Comparison of ENCODE assay signal across 8 cellular contexts in the genomic region with DNA sequence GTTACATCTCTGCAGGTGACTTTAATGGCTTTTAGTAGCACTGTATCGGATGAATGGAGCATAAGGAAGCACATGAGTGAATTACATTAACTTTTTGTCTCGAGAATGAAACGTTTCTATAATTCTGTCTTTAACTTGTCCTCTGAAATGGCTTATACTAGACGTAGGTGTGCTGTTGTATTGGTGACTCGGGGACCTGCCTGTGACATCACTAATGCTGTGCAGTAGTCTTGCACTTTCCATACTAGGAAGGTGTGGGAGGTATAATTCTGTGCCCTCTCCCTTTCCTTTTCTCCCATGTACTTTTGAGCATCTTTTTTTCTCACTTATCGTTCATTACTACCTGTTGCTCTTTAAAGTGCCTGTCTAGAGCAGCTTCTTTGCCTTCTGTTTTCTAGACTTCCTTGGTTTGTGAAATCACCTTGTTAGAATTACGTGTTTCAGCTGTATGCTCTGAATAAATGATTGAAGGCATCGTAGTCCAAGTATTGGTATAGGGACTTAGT. TPM values are rescaled to one million over a fixed set of nuclear protein-coding genes. Genes with fewer than 3 reads are reported as not detected.
DNase-seq lines count a peak whose midpoint lies in the region; ATAC-seq and FAIRE-seq lines count a peak whose summit lies in the region.

No MANE protein-coding gene starts in this region.

- DNase-seq in A172 (ENCODE audit: low spot score) = peak; percentile 12
- no peak for DNase-seq in GM19239 (ENCODE audit: insufficient read length, low spot score)
- DNase-seq in NCI-H460 (ENCODE audit: extremely low read depth, low read depth) = peak; percentile 19
- peak; percentile 22 for DNase-seq in central memory CD4-positive, alpha-beta T cell
- DNase-seq in naive B cell = no peak
- DNase-seq in NOMO-1 treated with DMSO at 0.1 percent for 48 hours (lab: John Stamatoyannopoulos, UW; ENCODE audit: unreplicated experiment) = no peak
- DNase-seq in NCI-H2171 (lab: John Stamatoyannopoulos, UW) = no peak

- H3K9me3 Mint-ChIP-seq in naive B cell = no peaks in the 10 kb centered on the region

- H3K27me3 Mint-ChIP-seq in naive B cell = no peaks in the 10 kb centered on the region

- peak overlapping the region; percentile 90 to 97 (median 96) for H3K4me3 Mint-ChIP-seq in naive B cell

- H3K27ac Mint-ChIP-seq in naive B cell = peak overlapping the region; percentile 87 to 99 (median 94)

- FAIRE-seq in GM19239 (lab: Jason Lieb, UNC) = peak; percentile 92

- ATAC-seq in naive B cell (ENCODE audit: low read depth in 2 of 2) (no peak), HG02981 (IDR thresholded peaks at IDR 0.05; ENCODE audit: unreplicated experiment) (no peak)

- H3K4me1 Mint-ChIP-seq in naive B cell = peaks cover 35 to 44% (median 43%) of the 10 kb centered on the region in 3 donors

- H3K36me3 Mint-ChIP-seq in naive B cell = no peaks in the 10 kb centered on the region

RNA-seq across cellular contexts. Expression of a gene that starts 1.2 kb away (rescaled TPM):
- 50.2 and 54.5 TPM in 2 replicates for total RNA-seq in A172 (2014; rRNA removed; shearing (Covaris generic))
- total RNA-seq in NCI-H460 (2014; rRNA removed; shearing (Covaris generic)) = 141 and 142 TPM in 2 replicates
- 42.8 and 82.2 TPM in 2 replicates for polyA plus RNA-seq in NCI-H460 (2014; cell fraction: nucleus; rRNA removed)
- 10 to 100 TPM; 16.8 to 33.2 (median 31.3) TPM for polyA plus RNA-seq in naive B cell (ENCODE audit: low read depth in 6 of 6)

Comparison
In these comparisons a context has a peak if more than half of its experiments do, and no peak if none do; other contexts are left out.
1. DNase-seq: peak in A172 (single experiment), NCI-H460 (single experiment) and central memory CD4-positive, alpha-beta T cell (single experiment); none in GM19239 (single experiment), naive B cell (single experiment), NOMO-1 treated with DMSO at 0.1 percent for 48 hours (single experiment) and NCI-H2171 (single experiment).